ENCODE assay signal across 1 cellular context in the genomic region with DNA sequence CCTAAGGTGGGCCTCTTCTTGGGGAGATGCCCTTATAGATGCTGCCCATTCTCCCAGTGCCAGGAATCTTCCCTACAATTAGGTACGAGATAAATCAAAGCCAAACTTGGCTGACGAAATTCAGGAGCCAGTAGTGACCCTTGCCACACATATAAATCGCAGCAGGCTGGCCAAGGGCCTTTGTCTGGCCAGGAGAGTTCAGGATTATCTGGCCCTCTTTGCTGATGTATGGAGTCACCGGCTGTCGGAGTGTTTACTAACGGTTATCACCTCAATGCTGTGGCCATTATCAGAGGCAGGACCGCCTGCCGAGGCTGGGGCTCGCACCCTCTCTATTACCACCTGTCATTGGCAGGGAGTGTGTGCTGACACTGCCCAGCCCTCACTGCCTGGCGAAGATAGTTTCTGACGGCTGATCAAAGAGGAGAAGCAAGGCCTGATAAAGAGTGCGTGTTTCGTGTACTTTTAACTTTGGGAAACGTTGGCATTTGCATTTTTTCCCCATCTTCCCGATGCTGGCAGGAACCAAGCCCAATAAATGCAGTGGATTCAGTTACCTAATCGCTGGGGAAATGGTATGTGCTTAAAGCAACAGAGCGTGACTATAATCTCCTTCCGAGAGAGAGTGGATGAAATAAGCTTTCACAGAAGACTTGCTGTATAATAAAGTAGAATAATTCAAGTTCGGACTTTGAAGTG.
TF ChIP-seq lines count a peak whose summit lies in the region.

No MANE protein-coding gene starts in this region.

TF ChIP-seq in SK-N-SH, 30 proteins besides CTCF, POLR2A, EP300 and RAD21 (continued from another document):
- TF ChIP-seq RCOR1 (IDR thresholded peaks at IDR 0.05; ENCODE audit: low read length) = no peak
- no peak for TF ChIP-seq GABPA (IDR thresholded peaks at IDR 0.05; ENCODE audit: low read depth)
- no peak for TF ChIP-seq NFIC (IDR thresholded peaks at IDR 0.05; ENCODE audit: borderline replicate concordance)
